18 cellular contexts compared by ENCODE assay signal in genomic region chrX:124555036-124555595, GRCh38.
DNase-seq lines count a peak whose midpoint lies in the region; ATAC-seq and TF ChIP-seq lines count a peak whose summit lies in the region.
"Had no signal": no experiment of that assay in that cellular context is flagged by ENCODE, and none has a peak within 500 bp of the region (broad histone marks: within the 10 kb centered on the region; RNA-seq: fewer than 3 reads in every experiment).

No MANE protein-coding gene starts in this region.

- no peaks in the 10 kb centered on the region for H3K36me3 Mint-ChIP-seq in mesothelial cell of epicardium
- H3K36me3 Mint-ChIP-seq: stimulated activated memory B cell treated with anti-CD40 and anti-IgM and Interleukin-4, amounts not matched to agents 10 μg/mL and 1 μg/mL and 100 μg/mL, for 72 hours had no signal

- no peaks in the 10 kb centered on the region for H3K27me3 Mint-ChIP-seq in mesothelial cell of epicardium (ENCODE audit: low read depth)
- H3K27me3 Mint-ChIP-seq: B cell; stimulated activated memory B cell treated with anti-CD40 and anti-IgM and Interleukin-4, amounts not matched to agents 10 μg/mL and 1 μg/mL and 100 μg/mL, for 72 hours had no signal

- H3K9ac ChIP-seq in adipocyte (ENCODE audit: low read length) = no peak overlapping the region
- no peak overlapping the region for H3K9ac ChIP-seq in MM.1S (ENCODE audit: low read length)

- ATAC-seq in GM21717 (IDR thresholded peaks at IDR 0.05; ENCODE audit: unreplicated experiment) = no peak
- ATAC-seq: gastrocnemius medialis; stimulated activated memory B cell treated with anti-CD40 and anti-IgM and Interleukin-4, amounts not matched to agents 10 μg/mL and 1 μg/mL and 100 μg/mL, for 72 hours had no signal

- H3K27ac ChIP-seq in MM.1S (ENCODE audit: low read length) = no peak overlapping the region
- H3K27ac ChIP-seq: gastrocnemius medialis had no signal

- H3K79me2 ChIP-seq in MM.1S (ENCODE audit: low read length) = no peaks in the 10 kb centered on the region

- H3K4me1 Mint-ChIP-seq in mesothelial cell of epicardium = peaks cover 4% of the 10 kb centered on the region
- H3K4me1 Mint-ChIP-seq: B cell; stimulated activated memory B cell treated with anti-CD40 and anti-IgM and Interleukin-4, amounts not matched to agents 10 μg/mL and 1 μg/mL and 100 μg/mL, for 72 hours had no signal

- peak; percentile 1 for DNase-seq in A172 (ENCODE audit: low spot score)
- peak; percentile 19 for DNase-seq in H4 (ENCODE audit: low spot score)
- DNase-seq in adipocyte (ENCODE audit: low read depth) = peak; percentile 76
- peak; percentile 33 for DNase-seq in fibroblast of villous mesenchyme (ENCODE audit: low read depth)
- no peak for DNase-seq in MM.1S
- no peak for DNase-seq in mesothelial cell of epicardium (ENCODE audit: low spot score in 2 of 2, unreplicated experiment in 2 of 2)
- DNase-seq in GOT3 (lab: John Stamatoyannopoulos, UW) = no peak
- DNase-seq: activated CD8-positive, alpha-beta memory T cell treated with anti-CD3 and anti-CD28 coated beads for 24 hours; activated naive CD4-positive, alpha-beta T cell; dermis blood vessel endothelial cell; gastrocnemius medialis; NCI-H1048; NCI-H510A treated with DMSO at 0.1 percent for 48 hours; RPMI8226; stimulated activated CD4-positive, alpha-beta T cell treated with anti-CD3 and anti-CD28 coated beads, Interleukin-4, amount 100 ng/mL, for 1 hour had no signal

- no peak overlapping the region for H3K4me2 ChIP-seq in MM.1S (ENCODE audit: low read depth, low read length)

- no peaks in the 10 kb centered on the region for H3K27me3 ChIP-seq in adipocyte (replicated peaks; ENCODE audit: control insufficient read depth, insufficient read depth, low read length)
- no peaks in the 10 kb centered on the region for H3K27me3 ChIP-seq in MM.1S (replicated peaks; ENCODE audit: insufficient read depth, low read length)
- H3K27me3 ChIP-seq: gastrocnemius medialis had no signal

- H3K27ac Mint-ChIP-seq in mesothelial cell of epicardium = no peak overlapping the region
- H3K27ac Mint-ChIP-seq: B cell; stimulated activated memory B cell treated with anti-CD40 and anti-IgM and Interleukin-4, amounts not matched to agents 10 μg/mL and 1 μg/mL and 100 μg/mL, for 72 hours had no signal

- H2AFZ ChIP-seq in MM.1S (ENCODE audit: low read length) = no peak overlapping the region

- no peaks in the 10 kb centered on the region for H3K9me2 ChIP-seq in MM.1S (replicated peaks; ENCODE audit: insufficient read depth, low read length)

- peaks cover 10% of the 10 kb centered on the region for H3K9me3 Mint-ChIP-seq in mesothelial cell of epicardium
- H3K9me3 Mint-ChIP-seq: stimulated activated memory B cell treated with anti-CD40 and anti-IgM and Interleukin-4, amounts not matched to agents 10 μg/mL and 1 μg/mL and 100 μg/mL, for 72 hours had no signal

- H3K4me3 ChIP-seq in adipocyte (ENCODE audit: low read length) (no peak overlapping the region), fibroblast of villous mesenchyme (ENCODE audit: low read depth, low read length) (no peak overlapping the region), MM.1S (ENCODE audit: low read length) (no peak overlapping the region)
- H3K4me3 ChIP-seq: gastrocnemius medialis had no signal

- TF ChIP-seq CTCF in fibroblast of villous mesenchyme (IDR thresholded peaks at IDR 0.05; ENCODE audit: insufficient read depth, low read depth, low read length) (no peak), MM.1S (IDR thresholded peaks at IDR 0.05; ENCODE audit: low read length) (no peak), mesothelial cell of epicardium (IDR thresholded peaks at IDR 0.05; ENCODE audit: unreplicated experiment) (no peak)

- no peaks in the 10 kb centered on the region for H3F3A ChIP-seq in MM.1S (ENCODE audit: insufficient read depth, low read length)

- H3K4me1 ChIP-seq in adipocyte (ENCODE audit: control insufficient read depth, insufficient read depth, low read length) (peaks cover 2% of the 10 kb centered on the region), MM.1S (ENCODE audit: low read length) (no peaks in the 10 kb centered on the region)
- H3K4me1 ChIP-seq: gastrocnemius medialis had no signal

- H4K20me1 ChIP-seq in MM.1S (ENCODE audit: insufficient read depth, low read length) = no peaks in the 10 kb centered on the region

- no peaks in the 10 kb centered on the region for H3K36me3 ChIP-seq in adipocyte (ENCODE audit: control insufficient read depth, insufficient read depth, low read length, severe bottlenecking)
- no peaks in the 10 kb centered on the region for H3K36me3 ChIP-seq in MM.1S (replicated peaks; ENCODE audit: insufficient read depth, low read length)
- H3K36me3 ChIP-seq: gastrocnemius medialis had no signal

- no peak overlapping the region for H3K4me3 Mint-ChIP-seq in mesothelial cell of epicardium
- H3K4me3 Mint-ChIP-seq: B cell; stimulated activated memory B cell treated with anti-CD40 and anti-IgM and Interleukin-4, amounts not matched to agents 10 μg/mL and 1 μg/mL and 100 μg/mL, for 72 hours had no signal

- H3K9me3 ChIP-seq in adipocyte (ENCODE audit: control insufficient read depth, low read length) (no peaks in the 10 kb centered on the region), MM.1S (replicated peaks; ENCODE audit: insufficient read depth, low read length) (no peaks in the 10 kb centered on the region)
- H3K9me3 ChIP-seq: gastrocnemius medialis had no signal

Comparison
In these comparisons a context has a peak if more than half of its experiments do, and no peak if none do; other contexts are left out.
1. DNase-seq: peak in A172 (single experiment), H4 (single experiment), adipocyte (single experiment) and fibroblast of villous mesenchyme (single experiment); none in MM.1S (single experiment), mesothelial cell of epicardium (0 of 2) and GOT3 (single experiment).